13 cellular contexts compared by ENCODE assay signal in the genomic region with DNA sequence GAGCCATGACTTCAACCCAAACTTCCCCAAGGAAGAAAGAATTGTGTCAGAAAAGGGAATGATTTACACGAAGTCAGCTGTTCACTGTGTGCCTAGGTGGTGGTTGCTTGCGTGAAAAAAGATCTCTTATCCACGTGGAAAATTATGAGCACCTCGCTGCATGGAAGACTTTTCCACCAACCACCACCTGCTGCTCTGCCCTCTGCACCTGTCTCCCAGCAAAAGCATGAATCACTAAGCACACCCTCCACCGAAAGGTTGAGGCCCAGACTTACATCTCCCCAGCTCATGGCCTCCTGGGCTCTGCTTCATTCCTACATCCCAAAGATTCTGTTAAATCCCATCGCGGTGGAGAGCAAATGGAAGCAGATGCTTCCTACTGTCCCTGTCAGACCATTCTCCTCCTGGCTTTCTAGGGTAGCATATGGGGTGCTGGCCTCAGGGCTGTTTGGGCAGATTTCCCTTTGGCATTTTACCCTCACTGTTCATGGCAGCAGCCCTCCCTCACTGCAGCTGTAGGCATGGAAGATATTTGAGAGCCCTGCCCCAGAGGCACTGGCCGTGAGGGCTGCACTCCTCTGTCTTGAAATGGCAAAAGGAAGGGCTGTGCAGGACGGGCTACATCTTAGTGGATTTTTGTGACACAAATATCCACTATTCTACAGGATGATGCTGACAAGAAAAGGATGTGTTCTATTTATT. TPM values are rescaled to one million over a fixed set of nuclear protein-coding genes. Genes with fewer than 3 reads are reported as not detected.
DNase-seq lines count a peak whose midpoint lies in the region; ATAC-seq and TF ChIP-seq lines count a peak whose summit lies in the region.
"Had no signal": no experiment of that assay in that cellular context is flagged by ENCODE, and none has a peak within 500 bp of the region (broad histone marks: within the 10 kb centered on the region; RNA-seq: fewer than 3 reads in every experiment).

No MANE protein-coding gene starts in this region.

- no peaks in the 10 kb centered on the region for H3K9me3 Mint-ChIP-seq in activated T-cell treated with anti-CD3 and anti-CD28 coated beads, Interleukin-2, amount 50 U/mL, for 24 hours
- no peaks in the 10 kb centered on the region for H3K9me3 Mint-ChIP-seq in activated T-cell treated with anti-CD3 and anti-CD28 coated beads, Interleukin-2, amount 50 U/mL, for 4 hours
- H3K9me3 Mint-ChIP-seq in glutamatergic neuron (ENCODE audit: unreplicated experiment): peaks cover 6% of the 10 kb centered on the region
- H3K9me3 Mint-ChIP-seq: CD4-positive, alpha-beta memory T cell had no signal

- peak overlapping the region; percentile 2 for H3K27ac Mint-ChIP-seq in activated T-cell treated with anti-CD3 and anti-CD28 coated beads, Interleukin-2, amount 50 U/mL, for 24 hours
- peak overlapping the region; percentile 81 for H3K27ac Mint-ChIP-seq in glutamatergic neuron (ENCODE audit: unreplicated experiment)

- H3K4me3 Mint-ChIP-seq in activated T-cell treated with anti-CD3 and anti-CD28 coated beads, Interleukin-2, amount 50 U/mL, for 24 hours: no peak overlapping the region
- no peak overlapping the region for H3K4me3 Mint-ChIP-seq in activated T-cell treated with anti-CD3 and anti-CD28 coated beads, Interleukin-2, amount 50 U/mL, for 4 hours
- peak overlapping the region; percentile 20 for H3K4me3 Mint-ChIP-seq in glutamatergic neuron (ENCODE audit: unreplicated experiment)
- H3K4me3 Mint-ChIP-seq: CD4-positive, alpha-beta memory T cell had no signal

- H3K36me3 Mint-ChIP-seq in activated T-cell treated with anti-CD3 and anti-CD28 coated beads, Interleukin-2, amount 50 U/mL, for 24 hours (ENCODE audit: low read depth): no peaks in the 10 kb centered on the region
- H3K36me3 Mint-ChIP-seq in activated T-cell treated with anti-CD3 and anti-CD28 coated beads, Interleukin-2, amount 50 U/mL, for 4 hours (ENCODE audit: insufficient read depth): no peaks in the 10 kb centered on the region
- no peaks in the 10 kb centered on the region for H3K36me3 Mint-ChIP-seq in glutamatergic neuron (ENCODE audit: unreplicated experiment)
- H3K36me3 Mint-ChIP-seq: CD4-positive, alpha-beta memory T cell had no signal

- H3K27me3 Mint-ChIP-seq in activated T-cell treated with anti-CD3 and anti-CD28 coated beads, Interleukin-2, amount 50 U/mL, for 24 hours: peaks cover 15% of the 10 kb centered on the region
- H3K27me3 Mint-ChIP-seq in activated T-cell treated with anti-CD3 and anti-CD28 coated beads, Interleukin-2, amount 50 U/mL, for 4 hours (ENCODE audit: low read depth): no peaks in the 10 kb centered on the region
- H3K27me3 Mint-ChIP-seq in glutamatergic neuron (ENCODE audit: unreplicated experiment): peaks cover 5% of the 10 kb centered on the region

- no peak for TF ChIP-seq CTCF in glutamatergic neuron (IDR thresholded peaks at IDR 0.05; ENCODE audit: partially characterized antibody, unreplicated experiment)

- ATAC-seq in activated T-cell treated with anti-CD3 and anti-CD28 coated beads, Interleukin-2, amount 50 U/mL, for 4 hours: no peak
- ATAC-seq in HG03565 (IDR thresholded peaks at IDR 0.05; ENCODE audit: unreplicated experiment): no peak
- ATAC-seq: A549, GM12878 had no signal

- no peak for DNase-seq in activated T-cell treated with anti-CD3 and anti-CD28 coated beads, Interleukin-2, amount 50 U/mL, for 24 hours
- no peak for DNase-seq in activated T-cell treated with anti-CD3 and anti-CD28 coated beads, Interleukin-2, amount 50 U/mL, for 4 hours
- peak; percentile 2 for DNase-seq in G401 (ENCODE audit: low spot score)
- DNase-seq in SW480 (ENCODE audit: low spot score): peak; percentile 51
- DNase-seq in glutamatergic neuron: no peak
- DNase-seq: BE2C; CD4-positive, alpha-beta memory T cell; GOT3 had no signal

- in situ Hi-C loops in G401 (cut with HindIII; ENCODE audit: low sequenced_read_pairs): no loop called here

- H3K4me1 Mint-ChIP-seq in activated T-cell treated with anti-CD3 and anti-CD28 coated beads, Interleukin-2, amount 50 U/mL, for 24 hours (ENCODE audit: low read depth): peaks cover 23% of the 10 kb centered on the region
- H3K4me1 Mint-ChIP-seq in activated T-cell treated with anti-CD3 and anti-CD28 coated beads, Interleukin-2, amount 50 U/mL, for 4 hours (ENCODE audit: low read depth): peaks cover 22% of the 10 kb centered on the region
- H3K4me1 Mint-ChIP-seq in glutamatergic neuron (ENCODE audit: low read depth, unreplicated experiment): peaks cover 47% of the 10 kb centered on the region

RNA-seq across cellular contexts. Expression of gene CST5, which starts 37.6 kb away (rescaled TPM):
- not detected for total RNA-seq in activated T-cell treated with anti-CD3 and anti-CD28 coated beads, Interleukin-2, amount 50 U/mL, for 4 hours
- total RNA-seq in G401 (2014; rRNA removed; shearing (Covaris generic)): not detected in 2 replicates
- not detected for total RNA-seq in glutamatergic neuron (ENCODE audit: unreplicated experiment)
- total RNA-seq: CD4-positive, alpha-beta memory T cell; Daoy; GM12878; HT1080 had no signal

Comparison
In these comparisons a context has a peak if more than half of its experiments do, and no peak if none do; other contexts are left out.
1. DNase-seq: peak in G401 (single experiment) and SW480 (single experiment); none in activated T-cell treated with anti-CD3 and anti-CD28 coated beads, Interleukin-2, amount 50 U/mL, for 24 hours (single experiment), activated T-cell treated with anti-CD3 and anti-CD28 coated beads, Interleukin-2, amount 50 U/mL, for 4 hours (single experiment) and glutamatergic neuron (single experiment).